In the genomic region with DNA sequence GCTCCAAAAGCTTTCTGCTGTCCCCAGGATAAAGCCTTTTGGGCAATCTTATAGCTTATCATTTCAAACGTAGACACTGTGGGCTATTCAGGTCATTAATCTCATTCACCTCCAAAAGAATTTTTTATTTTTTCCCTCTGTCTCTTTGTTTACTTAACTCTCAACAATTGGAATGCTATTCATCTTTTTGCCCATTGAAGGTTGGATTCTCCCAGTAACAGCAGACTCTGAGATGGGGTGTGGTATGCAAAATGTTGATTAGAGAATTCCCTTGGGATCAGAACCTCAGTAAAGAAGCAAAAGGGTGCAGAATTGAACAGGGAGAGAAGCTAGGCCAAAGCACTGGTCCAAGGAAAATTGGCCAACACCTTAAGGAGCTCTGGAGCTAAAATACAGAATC, we compare ENCODE assay signal across 17 cellular contexts.
DNase-seq lines count a peak whose midpoint lies in the region; TF ChIP-seq lines count a peak whose summit lies in the region.
"Had no signal": no experiment of that assay in that cellular context is flagged by ENCODE, and none has a peak within 500 bp of the region (broad histone marks: within the 10 kb centered on the region; RNA-seq: fewer than 3 reads in every experiment).

No MANE protein-coding gene starts in this region.

- no peak overlapping the region for H3K27ac ChIP-seq in coronary artery
- no peak overlapping the region for H3K27ac ChIP-seq in spleen

- H3K9me3 Mint-ChIP-seq in activated T-cell treated with anti-CD3 and anti-CD28 coated beads, Interleukin-2, amount 50 U/mL, for 24 hours: no peaks in the 10 kb centered on the region
- H3K9me3 Mint-ChIP-seq in progenitor cell of endocrine pancreas (ENCODE audit: low read depth): no peaks in the 10 kb centered on the region
- H3K9me3 Mint-ChIP-seq: CD8-positive, alpha-beta memory T cell had no signal

- H3K27me3 ChIP-seq in HAP-1 (ENCODE audit: low read depth): no peaks in the 10 kb centered on the region
- no peaks in the 10 kb centered on the region for H3K27me3 ChIP-seq in spleen (replicated peaks in 1 of 7)
- H3K27me3 ChIP-seq: BLaER1 treated with 17β-estradiol and CSF1 and Interleukin-3, amounts not matched to agents 10 nM and 100 nM had no signal

- TF ChIP-seq CTCF in progenitor cell of endocrine pancreas (IDR thresholded peaks at IDR 0.05; ENCODE audit: unreplicated experiment): no peak
- TF ChIP-seq CTCF in coronary artery (IDR thresholded peaks at IDR 0.05): no peak
- TF ChIP-seq CTCF in spleen (IDR thresholded peaks at IDR 0.05 in 8 of 11, conservative IDR thresholded peaks at IDR 0.05 in 3 of 11): no peak

- H3K36me3 ChIP-seq in HAP-1 (replicated peaks) (no peaks in the 10 kb centered on the region), spleen (no peaks in the 10 kb centered on the region)

- in situ Hi-C loops in HAP-1 (cut with MboI; ENCODE audit: low sequenced_read_pairs): no loop called here

- H3K4me1 ChIP-seq in HAP-1 (peaks cover 21% of the 10 kb centered on the region), spleen (peaks cover 0 to 20% (median 0%) of the 10 kb centered on the region in 6 donors)

- H3K4me3 Mint-ChIP-seq in activated T-cell treated with anti-CD3 and anti-CD28 coated beads, Interleukin-2, amount 50 U/mL, for 24 hours: no peak overlapping the region
- no peak overlapping the region for H3K4me3 Mint-ChIP-seq in progenitor cell of endocrine pancreas (ENCODE audit: low read depth)
- H3K4me3 Mint-ChIP-seq: CD8-positive, alpha-beta memory T cell had no signal

- peak overlapping the region; percentile 45 for H3K27ac Mint-ChIP-seq in activated T-cell treated with anti-CD3 and anti-CD28 coated beads, Interleukin-2, amount 50 U/mL, for 24 hours
- H3K27ac Mint-ChIP-seq in progenitor cell of endocrine pancreas: peak overlapping the region; percentile 16

- peaks cover 73% of the 10 kb centered on the region for H3K36me3 Mint-ChIP-seq in activated T-cell treated with anti-CD3 and anti-CD28 coated beads, Interleukin-2, amount 50 U/mL, for 24 hours (ENCODE audit: low read depth)
- peaks cover 2% of the 10 kb centered on the region for H3K36me3 Mint-ChIP-seq in progenitor cell of endocrine pancreas (ENCODE audit: insufficient read depth)

- no peaks in the 10 kb centered on the region for H3K27me3 Mint-ChIP-seq in activated T-cell treated with anti-CD3 and anti-CD28 coated beads, Interleukin-2, amount 50 U/mL, for 24 hours
- no peaks in the 10 kb centered on the region for H3K27me3 Mint-ChIP-seq in progenitor cell of endocrine pancreas
- H3K27me3 Mint-ChIP-seq: CD8-positive, alpha-beta memory T cell had no signal

- H3K9me3 ChIP-seq in HAP-1 (no peaks in the 10 kb centered on the region), spleen (no peaks in the 10 kb centered on the region)

- DNase-seq in activated T-cell treated with anti-CD3 and anti-CD28 coated beads, Interleukin-2, amount 50 U/mL, for 24 hours: no peak
- DNase-seq in activated T-cell treated with anti-CD3 and anti-CD28 coated beads for 4 hours: no peak
- DNase-seq in HAP-1 (ENCODE audit: low spot score in 2 of 2): peak; percentile 16 to 74
- peak; percentile 36 for DNase-seq in astrocyte of the hippocampus (ENCODE audit: low read depth, low spot score)
- no peak for DNase-seq in progenitor cell of endocrine pancreas (ENCODE audit: low spot score, unreplicated experiment)
- no peak for DNase-seq in coronary artery (ENCODE audit: low spot score)
- DNase-seq in spleen: no peak
- no peak for DNase-seq in RKO (ENCODE audit: low spot score)
- DNase-seq: CD8-positive, alpha-beta memory T cell; DMS53; NCI-H1436; NCI-H2081; NCI-H2227 treated with DMSO at 0.1 percent for 48 hours; NCI-H524 treated with DMSO at 0.1 percent for 48 hours; RPMI8226; SHP77 treated with DMSO at 0.1 percent for 48 hours had no signal

- H3K4me3 ChIP-seq in HAP-1: no peak overlapping the region
- no peak overlapping the region for H3K4me3 ChIP-seq in coronary artery
- no peak overlapping the region for H3K4me3 ChIP-seq in spleen
- H3K4me3 ChIP-seq: BLaER1 treated with 17β-estradiol and CSF1 and Interleukin-3, amounts not matched to agents 10 nM and 100 nM had no signal

- TF ChIP-seq POLR2A in spleen (IDR thresholded peaks at IDR 0.05): no peak

- peaks cover 53% of the 10 kb centered on the region for H3K4me1 Mint-ChIP-seq in activated T-cell treated with anti-CD3 and anti-CD28 coated beads, Interleukin-2, amount 50 U/mL, for 24 hours (ENCODE audit: low read depth)
- peaks cover 9% of the 10 kb centered on the region for H3K4me1 Mint-ChIP-seq in progenitor cell of endocrine pancreas (ENCODE audit: low read depth)

- intact Hi-C loops in spleen (cut with DNase I; ENCODE audit: low total_unique reads): no loop called here

- WGBS in spleen, 5 donors: 62 to 79% (median 73%) methylated on average over 1 of the region's 1 CpG

Comparison
In these comparisons a context has a peak if more than half of its experiments do, and no peak if none do; other contexts are left out.
1. DNase-seq: peak in HAP-1 (2 of 2) and astrocyte of the hippocampus (single experiment); none in activated T-cell treated with anti-CD3 and anti-CD28 coated beads, Interleukin-2, amount 50 U/mL, for 24 hours (single experiment), activated T-cell treated with anti-CD3 and anti-CD28 coated beads for 4 hours (single experiment), progenitor cell of endocrine pancreas (single experiment), coronary artery (single experiment), spleen (single experiment) and RKO (single experiment).